ENCODE assay signal across 11 cellular contexts in the genomic region with DNA sequence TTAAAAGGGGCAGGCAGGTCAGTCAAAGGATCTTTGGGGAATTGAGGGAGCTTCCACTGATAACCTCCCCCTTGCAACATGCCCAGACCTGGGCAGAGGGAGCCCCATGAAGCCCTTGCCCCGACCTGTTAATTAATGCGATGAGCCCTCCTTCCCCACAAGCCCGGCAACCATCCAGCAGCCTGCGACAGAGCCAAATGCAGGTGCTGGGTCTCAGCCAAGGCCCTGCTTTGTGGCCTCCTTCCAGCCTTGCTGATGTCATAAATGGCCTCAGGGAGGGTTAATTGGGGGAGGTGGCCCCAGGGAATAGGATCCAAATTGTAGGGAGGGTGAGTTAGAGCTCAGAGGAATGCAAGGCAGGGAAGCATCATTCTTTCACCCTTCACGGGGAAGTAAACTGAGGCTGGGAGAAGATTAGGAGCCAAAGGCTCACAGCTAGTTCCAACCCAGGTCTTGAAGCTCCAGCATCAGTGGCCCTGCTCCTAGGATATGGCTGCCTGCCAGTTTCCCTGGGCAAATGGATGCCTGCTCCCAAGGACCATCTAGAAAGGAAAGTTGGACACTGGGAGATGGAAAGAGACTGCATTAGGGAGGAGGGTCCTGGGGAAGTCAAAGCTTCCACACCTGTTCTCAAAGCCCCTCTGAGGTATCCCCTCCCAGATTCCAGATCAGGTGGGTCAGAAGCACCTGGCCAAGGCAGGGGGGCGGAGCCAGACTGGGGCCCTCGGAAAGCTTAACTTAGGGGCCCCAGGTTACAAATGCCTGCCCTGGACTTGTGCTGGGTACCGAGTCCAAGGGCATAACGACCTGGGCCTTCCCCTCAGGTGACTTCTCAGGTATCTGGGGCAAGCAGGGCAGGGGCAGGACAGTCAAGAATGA. TPM values are rescaled to one million over a fixed set of nuclear protein-coding genes. Genes with fewer than 3 reads are reported as not detected.
DNase-seq lines count a peak whose midpoint lies in the region; ATAC-seq and TF ChIP-seq lines count a peak whose summit lies in the region.
"Had no signal": no experiment of that assay in that cellular context is flagged by ENCODE, and none has a peak within 500 bp of the region (broad histone marks: within the 10 kb centered on the region; RNA-seq: fewer than 3 reads in every experiment).

No MANE protein-coding gene starts in this region.

- H3K4me3 Mint-ChIP-seq in activated CD4-positive, alpha-beta T cell treated with anti-CD3 and anti-CD28 coated beads for 36 hours: no peak overlapping the region
- H3K4me3 Mint-ChIP-seq: activated CD4-positive, alpha-beta memory T cell treated with anti-CD3 and anti-CD28 coated beads for 36 hours; endodermal cell had no signal

- no peaks in the 10 kb centered on the region for H3K4me1 Mint-ChIP-seq in activated CD4-positive, alpha-beta T cell treated with anti-CD3 and anti-CD28 coated beads for 36 hours
- H3K4me1 Mint-ChIP-seq: endodermal cell had no signal

- no peak overlapping the region for H3K27ac Mint-ChIP-seq in activated CD4-positive, alpha-beta T cell treated with anti-CD3 and anti-CD28 coated beads for 36 hours
- H3K27ac Mint-ChIP-seq: activated CD4-positive, alpha-beta memory T cell treated with anti-CD3 and anti-CD28 coated beads for 36 hours; endodermal cell had no signal

- ATAC-seq in left colon: peak; percentile 27
- no peak for ATAC-seq in activated CD4-positive, alpha-beta T cell treated with anti-CD3 and anti-CD28 coated beads for 36 hours

- no peaks in the 10 kb centered on the region for H3K36me3 Mint-ChIP-seq in activated CD4-positive, alpha-beta T cell treated with anti-CD3 and anti-CD28 coated beads for 36 hours (ENCODE audit: low read depth)
- H3K36me3 Mint-ChIP-seq: activated CD4-positive, alpha-beta memory T cell treated with anti-CD3 and anti-CD28 coated beads for 36 hours had no signal

- CTCF ChIA-PET in activated CD4-positive, alpha-beta T cell treated with anti-CD3 and anti-CD28 coated beads for 36 hours (lab: Charles Lee): interaction anchor here (1.7 to 2.0 kb wide), 2 partner anchors 34 to 337 kb away, joined by 4 read pairs; partner anchors contain the start of gene LMO1

- TF ChIP-seq CTCF in GM13977 (IDR thresholded peaks at IDR 0.05; ENCODE audit: extremely low read depth, insufficient read depth, missing control alignments): no peak

- in situ Hi-C loops in GM13977 (cut with MboI; ENCODE audit: low pct_unique_long_range_greater_than_20kb, low sequenced_read_pairs, unreplicated experiment): loop anchor here (10.0 kb wide), 1 partner anchor 335 kb away; no protein-coding TSS in a partner anchor

- intact Hi-C loops in left colon (cut with DNase I, micrococcal nuclease): loop anchor here (5.0 to 10.0 kb wide), 2 partner anchors 335 to 338 kb away; no protein-coding TSS in a partner anchor
- intact Hi-C loops in activated CD4-positive, alpha-beta T cell treated with anti-CD3 and anti-CD28 coated beads for 36 hours (cut with DNase I, micrococcal nuclease): loop anchor here in 1 of 2 experiments (10.0 kb wide), 1 partner anchor 85 kb away; no protein-coding TSS in a partner anchor

- no peaks in the 10 kb centered on the region for H3K9me3 Mint-ChIP-seq in activated CD4-positive, alpha-beta T cell treated with anti-CD3 and anti-CD28 coated beads for 36 hours (ENCODE audit: low read depth)
- H3K9me3 Mint-ChIP-seq: activated CD4-positive, alpha-beta memory T cell treated with anti-CD3 and anti-CD28 coated beads for 36 hours; endodermal cell had no signal

- peak; percentile 76 for DNase-seq in DMS153 treated with DMSO at 0.1 percent for 48 hours (lab: John Stamatoyannopoulos, UW; ENCODE audit: unreplicated experiment)
- peak; percentile 80 for DNase-seq in NCI-H1694 (lab: John Stamatoyannopoulos, UW)
- DNase-seq in SHP77 treated with DMSO at 0.1 percent for 48 hours (lab: John Stamatoyannopoulos, UW): peak; percentile 7
- DNase-seq in left colon: no peak
- DNase-seq in GM13977 (ENCODE audit: low spot score): no peak
- DNase-seq in activated CD4-positive, alpha-beta T cell treated with anti-CD3 and anti-CD28 coated beads for 36 hours: no peak
- no peak for DNase-seq in HUDEP-2 (lab: John Stamatoyannopoulos, UW; ENCODE audit: unreplicated experiment in 76 of 76)
- no peak for DNase-seq in stimulated activated CD4-positive, alpha-beta T cell treated with anti-CD3 and anti-CD28 coated beads, Interleukin-1b, Interleukin-23, amount 100 ng/mL, for 48 hours
- DNase-seq: activated CD4-positive, alpha-beta memory T cell treated with anti-CD3 and anti-CD28 coated beads for 36 hours; endodermal cell; NCI-H187 treated with DMSO at 0.1 percent for 48 hours had no signal

- no peaks in the 10 kb centered on the region for H3K27me3 Mint-ChIP-seq in activated CD4-positive, alpha-beta T cell treated with anti-CD3 and anti-CD28 coated beads for 36 hours
- H3K27me3 Mint-ChIP-seq: activated CD4-positive, alpha-beta memory T cell treated with anti-CD3 and anti-CD28 coated beads for 36 hours had no signal

- POLR2A ChIA-PET in activated CD4-positive, alpha-beta T cell treated with anti-CD3 and anti-CD28 coated beads for 36 hours (lab: Charles Lee): no interaction called here

RNA-seq across cellular contexts. Expression of gene LMO1, which starts 34.1 kb away (rescaled TPM):
- not detected for total RNA-seq in left colon
- not detected for total RNA-seq in activated CD4-positive, alpha-beta T cell treated with anti-CD3 and anti-CD28 coated beads for 36 hours
- total RNA-seq: activated CD4-positive, alpha-beta memory T cell treated with anti-CD3 and anti-CD28 coated beads for 36 hours had no signal

Comparison
In these comparisons a context has a peak if more than half of its experiments do, and no peak if none do; other contexts are left out.
1. DNase-seq: peak in DMS153 treated with DMSO at 0.1 percent for 48 hours (single experiment), NCI-H1694 (single experiment) and SHP77 treated with DMSO at 0.1 percent for 48 hours (single experiment); none in left colon (0 of 2), GM13977 (single experiment), activated CD4-positive, alpha-beta T cell treated with anti-CD3 and anti-CD28 coated beads for 36 hours (single experiment), HUDEP-2 (0 of 76) and stimulated activated CD4-positive, alpha-beta T cell treated with anti-CD3 and anti-CD28 coated beads, Interleukin-1b, Interleukin-23, amount 100 ng/mL, for 48 hours (single experiment).